23 cellular contexts compared by ENCODE assay signal in the genomic region with DNA sequence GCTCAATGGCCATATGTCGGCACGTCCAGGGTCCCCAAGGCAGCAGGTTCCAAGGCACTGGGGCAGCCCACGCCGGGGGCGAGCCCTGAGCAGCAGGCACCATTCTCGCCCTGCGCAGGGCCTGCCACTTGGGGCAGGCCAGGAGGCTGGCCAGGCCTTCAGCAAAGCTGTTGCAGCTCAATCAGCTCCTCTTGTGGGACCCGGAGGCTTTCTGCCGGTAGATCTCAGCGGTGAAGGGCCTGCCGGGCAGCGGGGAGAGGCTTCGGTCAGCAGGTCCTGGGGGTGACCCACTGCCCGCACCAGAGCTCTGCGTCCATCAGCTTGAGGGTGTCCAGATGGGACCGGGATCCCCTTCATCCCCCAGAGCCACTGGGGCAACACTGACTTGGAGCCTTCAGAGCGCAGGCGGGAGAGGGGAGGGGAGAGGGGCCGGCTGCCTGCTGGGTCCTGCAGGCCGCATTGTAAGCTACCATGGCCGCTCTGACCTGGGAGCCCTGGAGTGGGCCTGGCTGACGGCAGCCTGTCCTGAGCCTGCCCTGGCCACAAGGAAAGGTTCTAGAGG. TPM values are rescaled to one million over a fixed set of nuclear protein-coding genes. Genes with fewer than 3 reads are reported as not detected.
DNase-seq lines count a peak whose midpoint lies in the region; ATAC-seq, FAIRE-seq and TF ChIP-seq lines count a peak whose summit lies in the region.
"Had no signal": no experiment of that assay in that cellular context is flagged by ENCODE, and none has a peak within 500 bp of the region (broad histone marks: within the 10 kb centered on the region; RNA-seq: fewer than 3 reads in every experiment).

No MANE protein-coding gene starts in this region.

- TF ChIP-seq POLR2A in gastrocnemius medialis (IDR thresholded peaks at IDR 0.05): no peak
- no peak for TF ChIP-seq POLR2A in H54 (IDR thresholded peaks at IDR 0.05; ENCODE audit: low read depth, low read length)

- peak overlapping the region; percentile 66 for H3K9ac ChIP-seq in BLaER1
- H3K9ac ChIP-seq: GM23248 had no signal

- H4K20me1 ChIP-seq in BLaER1: no peaks in the 10 kb centered on the region

- intact Hi-C loops in left ventricle myocardium superior (cut with micrococcal nuclease) (no loop called here), gastrocnemius medialis (cut with DNase I; ENCODE audit: low total_unique reads) (no loop called here)

- H3K36me3 ChIP-seq in BLaER1 (no peaks in the 10 kb centered on the region), H7 (replicated peaks; ENCODE audit: control insufficient read depth, insufficient read depth, low read length) (no peaks in the 10 kb centered on the region), gastrocnemius medialis (no peaks in the 10 kb centered on the region)
- H3K36me3 ChIP-seq: Peyer's patch had no signal

- no peaks in the 10 kb centered on the region for H3K27me3 ChIP-seq in BLaER1
- no peaks in the 10 kb centered on the region for H3K27me3 ChIP-seq in H7 (ENCODE audit: control insufficient read depth, insufficient read depth, low read length)
- no peaks in the 10 kb centered on the region for H3K27me3 ChIP-seq in gastrocnemius medialis
- H3K27me3 ChIP-seq: Peyer's patch had no signal

- no peak for ATAC-seq in left ventricle myocardium superior
- ATAC-seq in gastrocnemius medialis: no peak
- ATAC-seq in HG03460 (IDR thresholded peaks at IDR 0.05; ENCODE audit: unreplicated experiment): no peak
- ATAC-seq: GM12878 had no signal

- FAIRE-seq in H54 (lab: Jason Lieb, UNC): no peak
- FAIRE-seq: G401.6, GM12878, GM18507 had no signal

- no peak for TF ChIP-seq CTCF in gastrocnemius medialis (IDR thresholded peaks at IDR 0.05 in 4 of 5, conservative IDR thresholded peaks at IDR 0.05 in 1 of 5)

- H3K4me1 ChIP-seq in BLaER1 (peaks cover 85% of the 10 kb centered on the region), gastrocnemius medialis (peaks cover 11 to 14% of the 10 kb centered on the region in 2 donors)

- H3K27ac ChIP-seq in BLaER1 (peak overlapping the region; percentile 86), gastrocnemius medialis (peak overlapping the region in 3 of 4 donors; percentile 27 to 64 (median 55))
- H3K27ac ChIP-seq: GM23248, Peyer's patch had no signal

- H3K4me3 ChIP-seq in BLaER1 (no peak overlapping the region), H7 (ENCODE audit: insufficient read depth, low read depth, low read length) (no peak overlapping the region), gastrocnemius medialis (no peak overlapping the region)
- H3K4me3 ChIP-seq: GM12878, GM23248, Peyer's patch had no signal

- peak overlapping the region; percentile 81 for H3K4me2 ChIP-seq in BLaER1

- H3K9me3 ChIP-seq in BLaER1 (no peaks in the 10 kb centered on the region), gastrocnemius medialis (no peaks in the 10 kb centered on the region)
- H3K9me3 ChIP-seq: Peyer's patch had no signal

- DNase-seq in H7 (peak; percentile 80), left ventricle myocardium superior (peak; percentile 19), gastrocnemius medialis (no peak), H54 (ENCODE audit: insufficient read length, low spot score) (no peak), G401 (ENCODE audit: low spot score) (no peak)
- DNase-seq: Calu3; CD4-positive, alpha-beta memory T cell; DMS79 treated with DMSO at 0.1 percent for 48 hours; GM23248; HFFc6; NCI-H1105 treated with DMSO at 0.1 percent for 48 hours; NCI-H1694 treated with DMSO at 0.1 percent for 48 hours; NCI-H2107; NCI-H2227 treated with DMSO at 0.1 percent for 48 hours; NCI-H524; SIG-M5 had no signal

- in situ Hi-C loops in gastrocnemius medialis (cut with MboI; ENCODE audit: low sequenced_read_pairs in 4 of 4): loop anchor here in 1 of 4 donors (10.0 kb wide), 1 partner anchor 151 kb away; no protein-coding TSS in a partner anchor
- in situ Hi-C loops in G401 (cut with HindIII; ENCODE audit: low sequenced_read_pairs): no loop called here

RNA-seq across cellular contexts. Expression of a gene that starts 9.5 kb away (rescaled TPM):
- total RNA-seq in H7 (2014; rRNA removed; shearing (Covaris generic)): 5.3 and 5.6 TPM in 2 replicates
- 50.8 TPM for total RNA-seq in left ventricle myocardium superior
- total RNA-seq in gastrocnemius medialis: 100 to 1,000 TPM in 2 of 4 donors, 10 to 100 TPM in 2; 61.3 to 264 (median 102) TPM
- total RNA-seq in G401 (2014; rRNA removed; shearing (Covaris generic)): not detected in 2 replicates
- total RNA-seq: Calu3, GM12878, LHCN-M2 had no signal

RNA-seq across cellular contexts. Expression of a gene that starts 28.9 kb away (rescaled TPM):
- total RNA-seq in H7 (2014; rRNA removed; shearing (Covaris generic)): 28.9 and 31.3 TPM in 2 replicates
- total RNA-seq in left ventricle myocardium superior (42.0 TPM), gastrocnemius medialis (10 to 100 TPM; 20.4 to 33.7 (median 27.7) TPM)
- 16.4 and 21.1 TPM in 2 replicates for total RNA-seq in G401 (2014; rRNA removed; shearing (Covaris generic))

Comparison
In these comparisons a context has a peak if more than half of its experiments do, and no peak if none do; other contexts are left out.
1. DNase-seq: peak in H7 (single experiment) and left ventricle myocardium superior (single experiment); none in gastrocnemius medialis (0 of 2), H54 (single experiment) and G401 (single experiment).